In genomic region chr20:45347936-45348809, GRCh38 we compare ENCODE assay signal across 1 cellular context.
TF ChIP-seq lines count a peak whose summit lies in the region.

TSS of gene SDC4 (minus strand) at chr20:45348424. CDS start at chr20:45348384, 40 bp downstream.

TF ChIP-seq in HepG2, 621 proteins besides CTCF, POLR2A, EP300 and RAD21 (continued from another document and continues in another):
- no peak for TF ChIP-seq ZNF597 (CRISPR knock-in tag; IDR thresholded peaks at IDR 0.05)
- peak; percentile 80; the same call in 1 of the 2 replicates for TF ChIP-seq HMGXB3 (CRISPR knock-in tag; IDR thresholded peaks at IDR 0.05; ENCODE audit: borderline replicate concordance)
- TF ChIP-seq ZMYM3 (CRISPR knock-in tag; IDR thresholded peaks at IDR 0.05), result peak; percentile 85
- peak; percentile 80; the same call in 1 of the 2 replicates for TF ChIP-seq ZNF512B (CRISPR knock-in tag; IDR thresholded peaks at IDR 0.05; ENCODE audit: borderline replicate concordance)
- TF ChIP-seq CBFB (CRISPR knock-in tag; IDR thresholded peaks at IDR 0.05), result peak; percentile 60
- no peak for TF ChIP-seq STAT5B (CRISPR knock-in tag; IDR thresholded peaks at IDR 0.05)
- peak; percentile 50; the same call in 1 of the 2 replicates for TF ChIP-seq KDM3A (CRISPR knock-in tag; IDR thresholded peaks at IDR 0.05; ENCODE audit: low read depth)
- peak; percentile 70 for TF ChIP-seq KMT2A (CRISPR knock-in tag; IDR thresholded peaks at IDR 0.05)
- TF ChIP-seq ZNF44 (CRISPR knock-in tag; IDR thresholded peaks at IDR 0.05), result 0 out of 2 replicates have a peak, but pooled peaks have one; percentile 23
- TF ChIP-seq GTF2F1 (IDR thresholded peaks at IDR 0.05; ENCODE audit: low read length), result no peak; the same call in 1 of the 2 replicates
- TF ChIP-seq HIVEP1 (CRISPR knock-in tag; IDR thresholded peaks at IDR 0.05), result peak; percentile 56; the same call in 1 of the 2 replicates
- no peak; the same call in 1 of the 2 replicates for TF ChIP-seq ZNF746 (CRISPR knock-in tag; IDR thresholded peaks at IDR 0.05)
- TF ChIP-seq ZSCAN22 (CRISPR knock-in tag; IDR thresholded peaks at IDR 0.05), result no peak
- no peak; the same call in 1 of the 2 replicates for TF ChIP-seq TARDBP (CRISPR knock-in tag; IDR thresholded peaks at IDR 0.05)
- no peak; the same call in 1 of the 2 replicates for TF ChIP-seq ZNF362 (CRISPR knock-in tag; IDR thresholded peaks at IDR 0.05; ENCODE audit: borderline replicate concordance)
- TF ChIP-seq ZNF713 (CRISPR knock-in tag; IDR thresholded peaks at IDR 0.05), result 0 out of 2 replicates have a peak, but pooled peaks have one; percentile 42
- 0 out of 2 replicates have a peak, but pooled peaks have one; percentile 83 for TF ChIP-seq PCBP1 (IDR thresholded peaks at IDR 0.05; ENCODE audit: borderline replicate concordance, low read depth, low read length)
- peak; percentile 13; the same call in 1 of the 2 replicates for TF ChIP-seq NCOA2 (CRISPR knock-in tag; IDR thresholded peaks at IDR 0.05)
- TF ChIP-seq MTF2 (CRISPR knock-in tag; IDR thresholded peaks at IDR 0.05; ENCODE audit: borderline replicate concordance), result peak; percentile 67; the same call in 1 of the 2 replicates
- peak; percentile 68; the same call in 1 of the 2 replicates for TF ChIP-seq JUN (CRISPR knock-in tag; IDR thresholded peaks at IDR 0.05)
- peak; percentile 65; the same call in 1 of the 2 replicates for TF ChIP-seq ZNF609 (CRISPR knock-in tag; IDR thresholded peaks at IDR 0.05; ENCODE audit: borderline replicate concordance)
- peak; percentile 83 for TF ChIP-seq ZMYM4 (CRISPR knock-in tag; IDR thresholded peaks at IDR 0.05)
- TF ChIP-seq ZNF782 (CRISPR knock-in tag; IDR thresholded peaks at IDR 0.05; ENCODE audit: borderline replicate concordance), result 0 out of 2 replicates have a peak, but pooled peaks have one; percentile 58
- TF ChIP-seq NR2F1 (CRISPR knock-in tag; IDR thresholded peaks at IDR 0.05), result no peak
- no peak; the same call in 1 of the 2 replicates for TF ChIP-seq HOXA9 (CRISPR knock-in tag; IDR thresholded peaks at IDR 0.05; ENCODE audit: borderline replicate concordance)
- TF ChIP-seq REPIN1 (CRISPR knock-in tag; IDR thresholded peaks at IDR 0.05; ENCODE audit: borderline replicate concordance, low read depth), result peak; percentile 41; the same call in 1 of the 2 replicates
- peak; percentile 79 for TF ChIP-seq ARNTL (CRISPR knock-in tag; IDR thresholded peaks at IDR 0.05)
- peak; percentile 57; the same call in 1 of the 2 replicates for TF ChIP-seq ZFP82 (CRISPR knock-in tag; IDR thresholded peaks at IDR 0.05; ENCODE audit: borderline replicate concordance)
- TF ChIP-seq ZNF761 (CRISPR knock-in tag; conservative IDR thresholded peaks at IDR 0.05), result peak; percentile 65; the same call in 1 of the 2 replicates
- TF ChIP-seq ARID4A (CRISPR knock-in tag; IDR thresholded peaks at IDR 0.05; ENCODE audit: borderline replicate concordance), result peak; percentile 78
- TF ChIP-seq ZSCAN21 (CRISPR knock-in tag; IDR thresholded peaks at IDR 0.05; ENCODE audit: borderline replicate concordance), result peak; percentile 62; the same call in 1 of the 2 replicates
- TF ChIP-seq NFYB (CRISPR knock-in tag; IDR thresholded peaks at IDR 0.05), result peak; percentile 14; the same call in 1 of the 2 replicates
- no peak for TF ChIP-seq ZNF382 (CRISPR knock-in tag; IDR thresholded peaks at IDR 0.05; ENCODE audit: borderline replicate concordance)
- TF ChIP-seq POGK (CRISPR knock-in tag; conservative IDR thresholded peaks at IDR 0.05), result peak; percentile 83; the same call in 1 of the 2 replicates
- no peak for TF ChIP-seq GTF3A (CRISPR knock-in tag; conservative IDR thresholded peaks at IDR 0.05)
- TF ChIP-seq STAG1 (CRISPR knock-in tag; IDR thresholded peaks at IDR 0.05), result peak; percentile 21; the same call in 1 of the 2 replicates
- no peak; the same call in 1 of the 2 replicates for TF ChIP-seq ZNF616 (CRISPR knock-in tag; IDR thresholded peaks at IDR 0.05; ENCODE audit: low read depth)
- TF ChIP-seq NFATC3 (CRISPR knock-in tag; IDR thresholded peaks at IDR 0.05), result no peak
- no peak for TF ChIP-seq MIER2 (CRISPR knock-in tag; IDR thresholded peaks at IDR 0.05)
- TF ChIP-seq HDAC1 (CRISPR knock-in tag; IDR thresholded peaks at IDR 0.05), result peak; percentile 77
- peak; percentile 71; the same call in 1 of the 2 replicates for TF ChIP-seq ARNT2 (CRISPR knock-in tag; IDR thresholded peaks at IDR 0.05; ENCODE audit: low read depth)
